In genomic region chr4:146442801-146443200, GRCh38 we compare ENCODE assay signal across 18 cellular contexts.
DNase-seq lines count a peak whose midpoint lies in the region; ATAC-seq and TF ChIP-seq lines count a peak whose summit lies in the region.
"Had no signal": no experiment of that assay in that cellular context is flagged by ENCODE, and none has a peak within 500 bp of the region (broad histone marks: within the 10 kb centered on the region; RNA-seq: fewer than 3 reads in every experiment).

No MANE protein-coding gene starts in this region.

- H3K4me2 ChIP-seq in MM.1S (ENCODE audit: low read depth, low read length): no peak overlapping the region

- H2AFZ ChIP-seq in MM.1S (ENCODE audit: low read length): no peak overlapping the region

- H3K4me3 Mint-ChIP-seq in progenitor cell of endocrine pancreas (ENCODE audit: low read depth): no peak overlapping the region
- H3K4me3 Mint-ChIP-seq: nephron had no signal

- H3K9me2 ChIP-seq in MM.1S (replicated peaks; ENCODE audit: insufficient read depth, low read length): no peaks in the 10 kb centered on the region

- no peaks in the 10 kb centered on the region for H3F3A ChIP-seq in MM.1S (ENCODE audit: insufficient read depth, low read length)

- DNase-seq in AG08395 (ENCODE audit: low spot score) (peak; percentile 16), HT1080 (ENCODE audit: low read depth) (peak; percentile 25), astrocyte of the spinal cord (ENCODE audit: low read depth, low spot score) (peak; percentile 38), hepatic stellate cell (ENCODE audit: low spot score) (peak; percentile 24), NCI-H82 treated with DMSO at 0.1 percent for 48 hours (lab: John Stamatoyannopoulos, UW; ENCODE audit: unreplicated experiment) (no peak), progenitor cell of endocrine pancreas (ENCODE audit: low spot score, unreplicated experiment) (no peak), MM.1S (no peak)
- DNase-seq: activated effector memory CD4-positive, alpha-beta T cell treated with Interleukin-2 at 50 U/mL for 16 hours; aorta; Caco-2; NCI-H1092; NCI-H345; retina; stimulated activated CD4-positive, alpha-beta T cell treated with anti-CD3 and anti-CD28 coated beads, Interleukin-2, amount 100 ng/mL, for 24 hours; testis had no signal

- H3K27me3 Mint-ChIP-seq in progenitor cell of endocrine pancreas: no peaks in the 10 kb centered on the region

- H3K9me3 ChIP-seq in MM.1S (replicated peaks; ENCODE audit: insufficient read depth, low read length): no peaks in the 10 kb centered on the region
- H3K9me3 ChIP-seq: Caco-2, testis had no signal

- H3K4me3 ChIP-seq in astrocyte of the spinal cord (ENCODE audit: low read depth, low read length) (no peak overlapping the region), MM.1S (ENCODE audit: low read length) (no peak overlapping the region)
- H3K4me3 ChIP-seq: testis had no signal

- H3K9ac ChIP-seq in MM.1S (ENCODE audit: low read length): no peak overlapping the region

- peaks cover 11% of the 10 kb centered on the region for H3K9me3 Mint-ChIP-seq in progenitor cell of endocrine pancreas (ENCODE audit: low read depth)

- in situ Hi-C loops in astrocyte of the spinal cord (cut with HindIII; ENCODE audit: low sequenced_read_pairs): no loop called here

- peaks cover 9% of the 10 kb centered on the region for H3K4me1 Mint-ChIP-seq in progenitor cell of endocrine pancreas (ENCODE audit: low read depth)
- H3K4me1 Mint-ChIP-seq: nephron had no signal

- no peak overlapping the region for H3K27ac ChIP-seq in MM.1S (ENCODE audit: low read length)
- H3K27ac ChIP-seq: testis had no signal

- H4K20me1 ChIP-seq in MM.1S (ENCODE audit: insufficient read depth, low read length): no peaks in the 10 kb centered on the region

- no peaks in the 10 kb centered on the region for H3K27me3 ChIP-seq in MM.1S (replicated peaks; ENCODE audit: insufficient read depth, low read length)
- H3K27me3 ChIP-seq: testis had no signal

- H3K36me3 ChIP-seq in MM.1S (replicated peaks; ENCODE audit: insufficient read depth, low read length): no peaks in the 10 kb centered on the region

- ATAC-seq in GM21529 (IDR thresholded peaks at IDR 0.05; ENCODE audit: unreplicated experiment): no peak
- ATAC-seq: HepG2 had no signal

- H3K27ac Mint-ChIP-seq in progenitor cell of endocrine pancreas: no peak overlapping the region
- H3K27ac Mint-ChIP-seq: nephron had no signal

- H3K79me2 ChIP-seq in MM.1S (ENCODE audit: low read length): no peaks in the 10 kb centered on the region

- no peak for TF ChIP-seq CTCF in astrocyte of the spinal cord (IDR thresholded peaks at IDR 0.05; ENCODE audit: low read depth, low read length)
- no peak for TF ChIP-seq CTCF in progenitor cell of endocrine pancreas (IDR thresholded peaks at IDR 0.05; ENCODE audit: unreplicated experiment)
- TF ChIP-seq CTCF in MM.1S (IDR thresholded peaks at IDR 0.05; ENCODE audit: low read length): no peak

- H3K36me3 Mint-ChIP-seq in progenitor cell of endocrine pancreas (ENCODE audit: insufficient read depth): peaks cover 9% of the 10 kb centered on the region

- H3K4me1 ChIP-seq in MM.1S (ENCODE audit: low read length): no peaks in the 10 kb centered on the region
- H3K4me1 ChIP-seq: testis had no signal

Comparison
In these comparisons a context has a peak if more than half of its experiments do, and no peak if none do; other contexts are left out.
1. DNase-seq: peak in AG08395 (single experiment), HT1080 (single experiment), astrocyte of the spinal cord (single experiment) and hepatic stellate cell (single experiment); none in NCI-H82 treated with DMSO at 0.1 percent for 48 hours (single experiment), progenitor cell of endocrine pancreas (single experiment) and MM.1S (single experiment).